In genomic region chr20:32052090-32052791, GRCh38 we compare ENCODE assay signal across 8 cellular contexts. TPM values are rescaled to one million over a fixed set of nuclear protein-coding genes. Genes with fewer than 3 reads are reported as not detected.
A peak's percentile ranks its signal among the peaks of the same experiment; 100 is the strongest.
DNase-seq lines count a peak whose midpoint lies in the region; ATAC-seq and TF ChIP-seq lines count a peak whose summit lies in the region.

TSS of gene HCK (plus strand) at chr20:32052242.

- peak within 1 kb of the TSS; percentile 53 for H3K4me3 Mint-ChIP-seq in chondrocyte (ENCODE audit: unreplicated experiment)
- H3K4me3 Mint-ChIP-seq in naive thymus-derived CD4-positive, alpha-beta T cell, result peak within 1 kb of the TSS; percentile 46 to 83 (median 68)

- no peaks in the 10 kb centered on the region for H3K36me3 ChIP-seq in naive thymus-derived CD4-positive, alpha-beta T cell (ENCODE audit: control insufficient read depth in 2 of 3, insufficient read depth in 3 of 3, low read length in 3 of 3)

- no peaks in the 10 kb centered on the region for H3K9me3 Mint-ChIP-seq in chondrocyte (ENCODE audit: low read depth)
- H3K9me3 Mint-ChIP-seq in naive thymus-derived CD4-positive, alpha-beta T cell, result peaks cover 0 to 5% (median 0%) of the 10 kb centered on the region in 11 donors

- H3K27me3 ChIP-seq in naive thymus-derived CD4-positive, alpha-beta T cell (ENCODE audit: control insufficient read depth in 2 of 2, insufficient read depth in 2 of 2, low read length in 2 of 2), result peaks cover 8 to 13% of the 10 kb centered on the region in 2 donors

- DNase-seq in CD1c-positive myeloid dendritic cell (ENCODE audit: extremely low spot score) (peak; percentile 82), chondrocyte (ENCODE audit: low spot score) (no peak), NCI-H2081 treated with DMSO at 0.1 percent for 48 hours (lab: John Stamatoyannopoulos, UW) (no peak), RPMI8226 (no peak), foreskin melanocyte (no peak), epidermal melanocyte (ENCODE audit: insufficient read length, low spot score) (no peak)
- DNase-seq in naive thymus-derived CD4-positive, alpha-beta T cell, result no peak

- H3K27me3 Mint-ChIP-seq in chondrocyte (ENCODE audit: low read depth), result peaks cover 70% of the 10 kb centered on the region
- peaks cover 54 to 68% (median 57%) of the 10 kb centered on the region in 5 donors for H3K27me3 Mint-ChIP-seq in naive thymus-derived CD4-positive, alpha-beta T cell

- TF ChIP-seq CTCF in chondrocyte (IDR thresholded peaks at IDR 0.05), result no peak

- H3K36me3 Mint-ChIP-seq in chondrocyte (ENCODE audit: low read depth), result peaks cover 1% of the 10 kb centered on the region
- peaks cover 0 to 5% (median 0%) of the 10 kb centered on the region in 5 donors for H3K36me3 Mint-ChIP-seq in naive thymus-derived CD4-positive, alpha-beta T cell

- intact Hi-C loops in naive thymus-derived CD4-positive, alpha-beta T cell (cut with micrococcal nuclease), result no loop called here

- peak; percentile 60 for ATAC-seq in HG03432 (IDR thresholded peaks at IDR 0.05; ENCODE audit: unreplicated experiment)
- ATAC-seq in naive thymus-derived CD4-positive, alpha-beta T cell, result peak; percentile 68

- peak within 1 kb of the TSS; percentile 22 for H3K27ac Mint-ChIP-seq in chondrocyte (ENCODE audit: unreplicated experiment)
- H3K27ac Mint-ChIP-seq in naive thymus-derived CD4-positive, alpha-beta T cell, result peak within 1 kb of the TSS in 2 of 9 donors; percentile 4 to 52

- peaks cover 11% of the 10 kb centered on the region for H3K4me1 Mint-ChIP-seq in chondrocyte (ENCODE audit: low read depth)
- peaks cover 11 to 22% (median 16%) of the 10 kb centered on the region in 7 donors for H3K4me1 Mint-ChIP-seq in naive thymus-derived CD4-positive, alpha-beta T cell

- POLR2A ChIA-PET in naive thymus-derived CD4-positive, alpha-beta T cell (lab: Charles Lee), result no interaction called here

- H3K4me1 ChIP-seq in naive thymus-derived CD4-positive, alpha-beta T cell (ENCODE audit: control insufficient read depth in 2 of 2, insufficient read depth in 2 of 2, low read length in 2 of 2), result peaks cover 7 to 18% of the 10 kb centered on the region in 2 donors

- H3K4me3 ChIP-seq in naive thymus-derived CD4-positive, alpha-beta T cell (ENCODE audit: low read length), result no peak within 1 kb of the TSS

- no peak within 1 kb of the TSS for H3K27ac ChIP-seq in naive thymus-derived CD4-positive, alpha-beta T cell (ENCODE audit: low read depth, low read length)

- no peaks in the 10 kb centered on the region for H3K9me3 ChIP-seq in naive thymus-derived CD4-positive, alpha-beta T cell (ENCODE audit: control insufficient read depth in 2 of 3, low read length in 3 of 3)

- CTCF ChIA-PET in naive thymus-derived CD4-positive, alpha-beta T cell (lab: Charles Lee), result no interaction called here

RNA-seq across cellular contexts. Expression of gene HCK, which starts in this region (rescaled TPM):
- not detected in 3 replicates for total RNA-seq in chondrocyte
- 100 to 1,000 TPM in 1 of 5 experiments, 10 to 100 TPM in 1, 1 to 10 TPM in 2, under 1 TPM in 1; 0.51 to 129 (median 1.9) TPM for total RNA-seq in naive thymus-derived CD4-positive, alpha-beta T cell
- polyA plus RNA-seq in naive thymus-derived CD4-positive, alpha-beta T cell, result under 1 TPM; 0.09 to 0.46 TPM
